Comparison of ENCODE assay signal across 1 cellular context in the genomic region with DNA sequence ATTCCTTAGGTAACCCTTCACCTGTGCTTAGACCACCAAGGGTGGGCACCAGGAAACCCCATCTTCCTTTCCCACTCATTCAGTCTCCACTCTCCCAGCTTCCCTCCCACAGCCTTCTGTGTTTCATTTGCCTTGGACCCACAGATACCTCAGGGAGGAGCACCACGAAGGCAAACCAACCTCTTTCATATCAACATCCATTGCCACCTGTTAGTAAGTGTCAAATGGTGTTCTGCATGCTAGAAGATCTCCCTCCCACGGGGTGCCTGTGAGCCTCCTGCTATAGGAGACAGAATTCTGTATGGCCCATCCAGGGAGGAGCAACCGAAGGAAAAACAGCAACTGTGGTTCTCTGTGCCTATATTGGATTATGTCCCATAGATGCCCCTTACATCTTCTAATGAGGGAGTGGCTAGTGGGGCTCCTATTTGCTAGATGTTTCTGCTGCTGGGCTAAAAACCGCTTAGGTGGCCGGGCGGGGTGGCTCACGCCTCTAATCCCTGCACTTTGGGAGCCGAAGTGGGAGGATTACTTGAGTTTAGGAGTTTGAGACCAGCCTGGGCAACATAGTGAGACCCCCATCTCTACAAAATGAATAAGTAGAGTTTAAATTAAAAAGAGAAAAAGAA.
A peak's percentile ranks its signal among the peaks of the same experiment; 100 is the strongest.
TF ChIP-seq lines count a peak whose summit lies in the region.

No MANE protein-coding gene starts in this region.

TF ChIP-seq in K562, 482 proteins besides CTCF, POLR2A, EP300 and RAD21:
- TF ChIP-seq TFAP4 (CRISPR knock-in tag; IDR thresholded peaks at IDR 0.05; ENCODE audit: borderline replicate concordance): 0 out of 2 replicates have a peak, but pooled peaks have one; percentile 19
- TF ChIP-seq ZNF121 (CRISPR knock-in tag; conservative IDR thresholded peaks at IDR 0.05): peak; percentile 70
- no peak for TF ChIP-seq ILK (tag; IDR thresholded peaks at IDR 0.05; ENCODE audit: borderline replicate concordance, low read depth)
- TF ChIP-seq KLF16 (IDR thresholded peaks at IDR 0.05): no peak
- no peak for TF ChIP-seq ZNF384 (IDR thresholded peaks at IDR 0.05; ENCODE audit: low read depth, low read length)
- TF ChIP-seq FOXK2 (conservative IDR thresholded peaks at IDR 0.05 in 1 of 2, IDR thresholded peaks at IDR 0.05 in 1 of 2; ENCODE audit: low read depth in 2 of 2): no peak
- TF ChIP-seq SMARCA5 (IDR thresholded peaks at IDR 0.05): 0 out of 2 replicates have a peak, but pooled peaks have one; percentile 8
- TF ChIP-seq EZH2 (IDR thresholded peaks at IDR 0.05; ENCODE audit: borderline replicate concordance, low read depth, low read length): no peak
- no peak for TF ChIP-seq RHOXF2B (CRISPR knock-in tag; conservative IDR thresholded peaks at IDR 0.05)
- TF ChIP-seq ZNF639 (CRISPR knock-in tag; conservative IDR thresholded peaks at IDR 0.05 in 1 of 2, IDR thresholded peaks at IDR 0.05 in 1 of 2): no peak
- no peak for TF ChIP-seq TAF15 (IDR thresholded peaks at IDR 0.05; ENCODE audit: low read depth, low read length)
- no peak for TF ChIP-seq TEAD1 (CRISPR knock-in tag; IDR thresholded peaks at IDR 0.05)
- no peak for TF ChIP-seq ZFPM2 (CRISPR knock-in tag; IDR thresholded peaks at IDR 0.05)
- no peak for TF ChIP-seq JUNB (CRISPR knock-in tag; conservative IDR thresholded peaks at IDR 0.05)
- no peak for TF ChIP-seq DACH1 (IDR thresholded peaks at IDR 0.05; ENCODE audit: partially characterized antibody)
- peak; percentile 55 for TF ChIP-seq BCOR (IDR thresholded peaks at IDR 0.05)
- TF ChIP-seq ID3 (CRISPR knock-in tag; IDR thresholded peaks at IDR 0.05): no peak
- TF ChIP-seq ID3 (tag; IDR thresholded peaks at IDR 0.05): 0 out of 2 replicates have a peak, but pooled peaks have one; percentile 18
- TF ChIP-seq, protein P1, sequence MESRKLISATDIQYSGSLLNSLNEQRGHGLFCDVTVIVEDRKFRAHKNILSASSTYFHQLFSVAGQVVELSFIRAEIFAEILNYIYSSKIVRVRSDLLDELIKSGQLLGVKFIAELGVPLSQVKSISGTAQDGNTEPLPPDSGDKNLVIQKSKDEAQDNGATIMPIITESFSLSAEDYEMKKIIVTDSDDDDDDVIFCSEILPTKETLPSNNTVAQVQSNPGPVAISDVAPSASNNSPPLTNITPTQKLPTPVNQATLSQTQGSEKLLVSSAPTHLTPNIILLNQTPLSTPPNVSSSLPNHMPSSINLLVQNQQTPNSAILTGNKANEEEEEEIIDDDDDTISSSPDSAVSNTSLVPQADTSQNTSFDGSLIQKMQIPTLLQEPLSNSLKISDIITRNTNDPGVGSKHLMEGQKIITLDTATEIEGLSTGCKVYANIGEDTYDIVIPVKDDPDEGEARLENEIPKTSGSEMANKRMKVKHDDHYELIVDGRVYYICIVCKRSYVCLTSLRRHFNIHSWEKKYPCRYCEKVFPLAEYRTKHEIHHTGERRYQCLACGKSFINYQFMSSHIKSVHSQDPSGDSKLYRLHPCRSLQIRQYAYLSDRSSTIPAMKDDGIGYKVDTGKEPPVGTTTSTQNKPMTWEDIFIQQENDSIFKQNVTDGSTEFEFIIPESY (CRISPR knock-in tag; IDR thresholded peaks at IDR 0.05): peak; percentile 61; the same call in 1 of the 2 replicates
- TF ChIP-seq ZNF445 (CRISPR knock-in tag; IDR thresholded peaks at IDR 0.05; ENCODE audit: low read depth): no peak
- no peak for TF ChIP-seq SREBF1 (IDR thresholded peaks at IDR 0.05; ENCODE audit: borderline replicate concordance, low read depth, low read length)
- TF ChIP-seq ZBTB1 (CRISPR knock-in tag; IDR thresholded peaks at IDR 0.05; ENCODE audit: borderline replicate concordance, low read depth): 0 out of 2 replicates have a peak, but pooled peaks have one; percentile 44
- TF ChIP-seq PRMT5 (CRISPR knock-in tag; IDR thresholded peaks at IDR 0.05): no peak
- no peak for TF ChIP-seq CREB3 (tag; conservative IDR thresholded peaks at IDR 0.05; ENCODE audit: low read depth)
- TF ChIP-seq HNRNPL (IDR thresholded peaks at IDR 0.05; ENCODE audit: low read depth, low read length): no peak
- TF ChIP-seq ZNF23 (CRISPR knock-in tag; IDR thresholded peaks at IDR 0.05): no peak
- no peak for TF ChIP-seq C11orf30 (IDR thresholded peaks at IDR 0.05; ENCODE audit: low read depth)
- TF ChIP-seq ETV1 (tag; conservative IDR thresholded peaks at IDR 0.05; ENCODE audit: low read depth): no peak
